10 cellular contexts compared by ENCODE assay signal in the genomic region with DNA sequence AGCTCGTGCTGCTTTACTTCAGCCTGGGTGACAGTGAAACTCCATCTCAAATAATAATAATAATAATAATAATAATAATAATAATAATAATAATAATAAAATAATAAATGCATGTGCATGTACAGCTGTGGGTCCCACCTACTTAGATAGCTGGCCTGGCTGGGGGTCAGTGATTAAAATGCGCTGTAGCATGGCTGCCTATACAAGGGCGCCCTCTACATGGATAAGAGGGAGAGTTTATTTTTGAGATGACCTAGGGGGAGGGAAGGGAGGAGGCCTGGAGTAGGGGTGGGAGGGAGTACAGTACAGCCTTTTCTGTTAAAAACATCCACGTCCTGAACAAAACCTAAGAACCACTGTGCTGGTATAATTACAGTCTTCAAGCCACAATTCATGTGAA.
A peak's percentile ranks its signal among the peaks of the same experiment; 100 is the strongest.
DNase-seq lines count a peak whose midpoint lies in the region; ATAC-seq, FAIRE-seq and TF ChIP-seq lines count a peak whose summit lies in the region.
"Had no signal": no experiment of that assay in that cellular context is flagged by ENCODE, and none has a peak within 500 bp of the region (broad histone marks: within the 10 kb centered on the region; RNA-seq: fewer than 3 reads in every experiment).

No MANE protein-coding gene starts in this region.

- in situ Hi-C loops in brain microvascular endothelial cell (cut with HindIII; ENCODE audit: low pct_ligation_motif_present, low sequenced_read_pairs): no loop called here

- TF ChIP-seq POLR2A in GM12891 (IDR thresholded peaks at IDR 0.05; ENCODE audit: low read depth, low read length): no peak

- no peaks in the 10 kb centered on the region for H3K27me3 ChIP-seq in brain microvascular endothelial cell (replicated peaks)

- H3K4me1 Mint-ChIP-seq in activated T-cell treated with anti-CD3 and anti-CD28 coated beads, Interleukin-2, amount 50 U/mL, for 72 hours (ENCODE audit: low read depth): no peaks in the 10 kb centered on the region
- H3K4me1 Mint-ChIP-seq: activated naive CD8-positive, alpha-beta T cell treated with anti-CD3 and anti-CD28 coated beads, Interleukin-2, amount 10 ng/mL, durations not matched to agents 7 days and 5 days; CD14-positive monocyte had no signal

- H3K36me3 Mint-ChIP-seq in activated T-cell treated with anti-CD3 and anti-CD28 coated beads, Interleukin-2, amount 50 U/mL, for 72 hours (ENCODE audit: insufficient read depth in 2 of 2): no peaks in the 10 kb centered on the region
- H3K36me3 Mint-ChIP-seq: activated naive CD8-positive, alpha-beta T cell treated with anti-CD3 and anti-CD28 coated beads, Interleukin-2, amount 10 ng/mL, durations not matched to agents 7 days and 5 days; CD14-positive monocyte had no signal

- H3K36me3 ChIP-seq in brain microvascular endothelial cell (replicated peaks): no peaks in the 10 kb centered on the region

- H3K4me3 ChIP-seq in brain microvascular endothelial cell (ENCODE audit: low read depth, low read length): no peak overlapping the region

- DNase-seq in NCI-H2081 treated with DMSO at 0.1 percent for 48 hours (lab: John Stamatoyannopoulos, UW) (peak; percentile 63), brain microvascular endothelial cell (no peak), GM20000 (ENCODE audit: low spot score) (no peak), GM12891 (ENCODE audit: insufficient read length, low spot score) (no peak)
- DNase-seq in activated T-cell treated with anti-CD3 and anti-CD28 coated beads, Interleukin-2, amount 50 U/mL, for 72 hours: no peak
- DNase-seq: activated naive CD8-positive, alpha-beta T cell treated with anti-CD3 and anti-CD28 coated beads, Interleukin-2, amount 10 ng/mL, durations not matched to agents 7 days and 5 days had no signal

- FAIRE-seq in GM12891 (lab: Jason Lieb, UNC): no peak

- TF ChIP-seq CTCF in 22Rv1 (IDR thresholded peaks at IDR 0.05): peak; percentile 57
- TF ChIP-seq CTCF in GM12872 (IDR thresholded peaks at IDR 0.05; ENCODE audit: insufficient read depth, low read depth, low read length): peak; percentile 12; the same call in 1 of the 3 replicates
- TF ChIP-seq CTCF in brain microvascular endothelial cell (IDR thresholded peaks at IDR 0.05; ENCODE audit: low read depth, low read length, missing control alignments): peak; percentile 56
- no peak for TF ChIP-seq CTCF in GM20000 (IDR thresholded peaks at IDR 0.05; ENCODE audit: extremely low read depth, missing control alignments)

- no peak overlapping the region for H3K4me3 Mint-ChIP-seq in activated T-cell treated with anti-CD3 and anti-CD28 coated beads, Interleukin-2, amount 50 U/mL, for 72 hours
- H3K4me3 Mint-ChIP-seq: activated naive CD8-positive, alpha-beta T cell treated with anti-CD3 and anti-CD28 coated beads, Interleukin-2, amount 10 ng/mL, durations not matched to agents 7 days and 5 days; CD14-positive monocyte had no signal

- no peaks in the 10 kb centered on the region for H3K9me3 Mint-ChIP-seq in activated T-cell treated with anti-CD3 and anti-CD28 coated beads, Interleukin-2, amount 50 U/mL, for 72 hours
- H3K9me3 Mint-ChIP-seq: activated naive CD8-positive, alpha-beta T cell treated with anti-CD3 and anti-CD28 coated beads, Interleukin-2, amount 10 ng/mL, durations not matched to agents 7 days and 5 days had no signal

- peaks cover 30% of the 10 kb centered on the region for H3K27me3 Mint-ChIP-seq in activated T-cell treated with anti-CD3 and anti-CD28 coated beads, Interleukin-2, amount 50 U/mL, for 72 hours (ENCODE audit: low read depth)
- H3K27me3 Mint-ChIP-seq: activated naive CD8-positive, alpha-beta T cell treated with anti-CD3 and anti-CD28 coated beads, Interleukin-2, amount 10 ng/mL, durations not matched to agents 7 days and 5 days had no signal

- no peak overlapping the region for H3K27ac Mint-ChIP-seq in activated T-cell treated with anti-CD3 and anti-CD28 coated beads, Interleukin-2, amount 50 U/mL, for 72 hours
- H3K27ac Mint-ChIP-seq: activated naive CD8-positive, alpha-beta T cell treated with anti-CD3 and anti-CD28 coated beads, Interleukin-2, amount 10 ng/mL, durations not matched to agents 7 days and 5 days; CD14-positive monocyte had no signal

- no peak for ATAC-seq in HG02623 (IDR thresholded peaks at IDR 0.05; ENCODE audit: unreplicated experiment)
- no peak for ATAC-seq in activated T-cell treated with anti-CD3 and anti-CD28 coated beads, Interleukin-2, amount 50 U/mL, for 72 hours (replicated peaks in 1 of 2)

- no peak overlapping the region for H3K27ac ChIP-seq in 22Rv1
- no peak overlapping the region for H3K27ac ChIP-seq in brain microvascular endothelial cell

TF ChIP-seq in GM12891, 5 proteins besides CTCF, POLR2A, EP300 and RAD21:
- TF ChIP-seq SPI1 (IDR thresholded peaks at IDR 0.05; ENCODE audit: low read depth, low read length) (no peak), POU2F2 (IDR thresholded peaks at IDR 0.05; ENCODE audit: low read depth, low read length) (no peak), POLR2AphosphoS5 (IDR thresholded peaks at IDR 0.05; ENCODE audit: low read depth, low read length) (no peak), TAF1 (IDR thresholded peaks at IDR 0.05; ENCODE audit: low read depth, low read length) (no peak), PAX5 (IDR thresholded peaks at IDR 0.05; ENCODE audit: insufficient read depth, low read length, severe bottlenecking) (no peak)
